In genomic region chr10:133324198-133324792, GRCh38 we compare ENCODE assay signal across 8 cellular contexts. TPM values are rescaled to one million over a fixed set of nuclear protein-coding genes. Genes with fewer than 3 reads are reported as not detected.
DNase-seq lines count a peak whose midpoint lies in the region; ATAC-seq and TF ChIP-seq lines count a peak whose summit lies in the region.

No MANE protein-coding gene starts in this region.

- H3K4me1 ChIP-seq in SJCRH30 (no peaks in the 10 kb centered on the region; the same call in 1 of the 2 replicates), adrenal gland (replicated peaks in 1 of 2) (peaks cover 0 to 14% of the 10 kb centered on the region in 2 donors)

- peak; percentile 82 for DNase-seq in DMS153 (lab: John Stamatoyannopoulos, UW)
- DNase-seq in HUDEP-2 (lab: John Stamatoyannopoulos, UW; ENCODE audit: unreplicated experiment in 76 of 76), result peak in 62 of 76 experiments; percentile 8 to 81 (median 59)
- peak; percentile 39 to 59 for DNase-seq in SJCRH30
- peak; percentile 70 to 89 (median 81) for DNase-seq in adrenal gland
- peak; percentile 66 for DNase-seq in iris pigment epithelial cell (ENCODE audit: low read depth)
- DNase-seq in stimulated activated CD4-positive, alpha-beta T cell treated with anti-CD3 and anti-CD28 coated beads, Interleukin-4, amount 100 ng/mL, for 4 hours, result peak; percentile 54 to 63
- no peak for DNase-seq in KBM-7

- H3K27ac ChIP-seq in SJCRH30, result no peak overlapping the region
- H3K27ac ChIP-seq in adrenal gland, result no peak overlapping the region

- WGBS in adrenal gland, 4 donors, result 5 to 10% (median 6%) methylated on average over 2 to 13 of the region's 13 CpGs

- intact Hi-C loops in adrenal gland (cut with DNase I), result no loop called here

- no peaks in the 10 kb centered on the region for H3K36me3 ChIP-seq in SJCRH30
- no peaks in the 10 kb centered on the region for H3K36me3 ChIP-seq in adrenal gland (replicated peaks in 1 of 2)

- H3K9me3 ChIP-seq in SJCRH30 (replicated peaks) (no peaks in the 10 kb centered on the region), adrenal gland (replicated peaks in 1 of 3) (no peaks in the 10 kb centered on the region)

- H3K27me3 ChIP-seq in SJCRH30 (no peaks in the 10 kb centered on the region), adrenal gland (peaks cover 41% of the 10 kb centered on the region)

- no peak for TF ChIP-seq CTCF in adrenal gland (IDR thresholded peaks at IDR 0.05)

- ATAC-seq in GM21786 (IDR thresholded peaks at IDR 0.05; ENCODE audit: unreplicated experiment), result no peak

- H3K4me3 ChIP-seq in SJCRH30 (no peak overlapping the region), adrenal gland (peak overlapping the region in 1 of 4 donors; percentile 53)

- no peak for TF ChIP-seq POLR2A in adrenal gland (IDR thresholded peaks at IDR 0.05)

- in situ Hi-C loops in KBM-7 (cut with MboI; ENCODE audit: low pct_unique_long_range_greater_than_20kb, low sequenced_read_pairs), result no loop called here

RNA-seq across cellular contexts. Expression of gene CALY, which starts 12.4 kb away (rescaled TPM):
- not detected in 2 replicates for total RNA-seq in SJCRH30 (2014; rRNA removed; shearing (Covaris generic))
- total RNA-seq in adrenal gland, result 10 to 100 TPM in 2 of 8 donors, 1 to 10 TPM in 2, not detected in 4; 1.4 to 21.5 (median 12.4) TPM
- 10 to 100 TPM in 2 of 3 donors, 1 to 10 TPM in 1; 6.0 to 30.7 (median 18.3) TPM for polyA plus RNA-seq in adrenal gland

RNA-seq across cellular contexts. Expression of gene ZNF511, which starts 15.6 kb away (rescaled TPM):
- total RNA-seq in SJCRH30 (2014; rRNA removed; shearing (Covaris generic)), result 23.9 and 28.5 TPM in 2 replicates
- total RNA-seq in adrenal gland, result 10 to 100 TPM; 19.6 to 45.4 (median 39.9) TPM
- polyA plus RNA-seq in adrenal gland, result 100 to 1,000 TPM in 2 of 3 donors, 10 to 100 TPM in 1; 20.0 to 146 (median 102) TPM

RNA-seq across cellular contexts. Expression of gene TUBGCP2, which starts 15.6 kb away (rescaled TPM):
- total RNA-seq in SJCRH30 (2014; rRNA removed; shearing (Covaris generic)), result 23.3 and 24.4 TPM in 2 replicates
- total RNA-seq in adrenal gland, result 10 to 100 TPM; 30.9 to 77.8 (median 62.0) TPM
- 100 to 1,000 TPM in 2 of 3 donors, 10 to 100 TPM in 1; 54.1 to 234 (median 145) TPM for polyA plus RNA-seq in adrenal gland

RNA-seq across cellular contexts. Expression of gene PRAP1, which starts 22.9 kb away (rescaled TPM):
- total RNA-seq in SJCRH30 (2014; rRNA removed; shearing (Covaris generic)), result not detected in 2 replicates
- under 1 TPM in 1 of 8 donors, not detected in 7; 0.46 TPM for total RNA-seq in adrenal gland
- polyA plus RNA-seq in adrenal gland, result under 1 TPM in 2 of 3 donors, not detected in 1; 0.44 to 0.88 TPM

RNA-seq across cellular contexts. Expression of gene FUOM, which starts 33.5 kb away (rescaled TPM):
- total RNA-seq in SJCRH30 (2014; rRNA removed; shearing (Covaris generic)), result not detected in 2 replicates
- 10 to 100 TPM in 7 of 8 donors, 1 to 10 TPM in 1; 6.9 to 47.9 (median 15.8) TPM for total RNA-seq in adrenal gland
- 10 to 100 TPM in 2 of 3 donors, 1 to 10 TPM in 1; 4.8 to 35.7 (median 22.6) TPM for polyA plus RNA-seq in adrenal gland
